In genomic region chr7:39950473-39951155, GRCh38 we compare ENCODE assay signal across 8 cellular contexts. TPM values are rescaled to one million over a fixed set of nuclear protein-coding genes. Genes with fewer than 3 reads are reported as not detected.
A peak's percentile ranks its signal among the peaks of the same experiment; 100 is the strongest.
DNase-seq lines count a peak whose midpoint lies in the region; ATAC-seq and TF ChIP-seq lines count a peak whose summit lies in the region.

No MANE protein-coding gene starts in this region.

- H3K9me3 ChIP-seq in BLaER1 (no peaks in the 10 kb centered on the region), left ventricle myocardium inferior (replicated peaks) (no peaks in the 10 kb centered on the region), prostate gland (no peaks in the 10 kb centered on the region)

- H3K9ac ChIP-seq in BLaER1, result peak overlapping the region; percentile 98

- no peaks in the 10 kb centered on the region for H3K36me3 ChIP-seq in BLaER1
- H3K36me3 ChIP-seq in left ventricle myocardium inferior, result no peaks in the 10 kb centered on the region
- no peaks in the 10 kb centered on the region for H3K36me3 ChIP-seq in prostate gland

- no peak for TF ChIP-seq POLR2A in prostate gland (IDR thresholded peaks at IDR 0.05)

- 0 to 1% (median 1%) methylated on average over 71 to 84 of the region's 84 CpGs for whole genome bisulfite sequencing in adipose tissue, 3 donors
- under 1% methylated on average over 73 of the region's 84 CpGs for WGBS in prostate gland

- H4K20me1 ChIP-seq in BLaER1, result peaks cover 53% of the 10 kb centered on the region

- DNase-seq in H4 (ENCODE audit: low spot score), result peak; percentile 33
- DNase-seq in left ventricle myocardium inferior, result peak; percentile 61
- peak; percentile 9 for DNase-seq in prostate gland (ENCODE audit: low spot score)

- intact Hi-C loops in left ventricle myocardium inferior (cut with micrococcal nuclease) (loop anchor here (10.0 kb wide), 1 partner anchor 104 kb away; no protein-coding TSS in a partner anchor), prostate gland (cut with DNase I) (loop anchor here (2.0 kb wide), 1 partner anchor 104 kb away; no protein-coding TSS in a partner anchor)

- H3K4me2 ChIP-seq in BLaER1, result peak overlapping the region; percentile 91

- H3K27ac ChIP-seq in BLaER1 (peak overlapping the region; percentile 99), adipose tissue (ENCODE audit: low read depth, low read length) (peak overlapping the region; percentile 89), left ventricle myocardium inferior (replicated peaks) (peak overlapping the region; percentile 98), prostate gland (peak overlapping the region; percentile 99)

- H3K27me3 ChIP-seq in BLaER1 (no peaks in the 10 kb centered on the region), left ventricle myocardium inferior (ENCODE audit: low read depth) (no peaks in the 10 kb centered on the region), prostate gland (replicated peaks; ENCODE audit: insufficient read depth) (no peaks in the 10 kb centered on the region)

- no peak for TF ChIP-seq CTCF in left ventricle myocardium inferior (IDR thresholded peaks at IDR 0.05; ENCODE audit: borderline replicate concordance)
- TF ChIP-seq CTCF in prostate gland (IDR thresholded peaks at IDR 0.05), result no peak

- ATAC-seq in SK-N-SH treated with all-trans-retinoic acid at 6 μM for 48 hours (peak; percentile 7), GM21576 (IDR thresholded peaks at IDR 0.05; ENCODE audit: unreplicated experiment) (no peak), GM21367 (IDR thresholded peaks at IDR 0.05; ENCODE audit: unreplicated experiment) (no peak)

- H3K4me1 ChIP-seq in BLaER1, result peaks cover 41% of the 10 kb centered on the region
- peaks cover 67% of the 10 kb centered on the region for H3K4me1 ChIP-seq in left ventricle myocardium inferior
- H3K4me1 ChIP-seq in prostate gland (replicated peaks), result no peaks in the 10 kb centered on the region

- H3K4me3 ChIP-seq in BLaER1 (peak overlapping the region; percentile 99), left ventricle myocardium inferior (peak overlapping the region; percentile 92), prostate gland (peak overlapping the region; percentile 88 to 90)

TF ChIP-seq in SK-N-SH treated with all-trans-retinoic acid at 6 μM for 48 hours, 23 proteins besides CTCF, POLR2A, EP300 and RAD21:
- TF ChIP-seq ESRRG (CRISPR knock-in tag; IDR thresholded peaks at IDR 0.05), result no peak
- TF ChIP-seq TOX (CRISPR knock-in tag; IDR thresholded peaks at IDR 0.05; ENCODE audit: borderline replicate concordance), result no peak
- TF ChIP-seq, protein P1, sequence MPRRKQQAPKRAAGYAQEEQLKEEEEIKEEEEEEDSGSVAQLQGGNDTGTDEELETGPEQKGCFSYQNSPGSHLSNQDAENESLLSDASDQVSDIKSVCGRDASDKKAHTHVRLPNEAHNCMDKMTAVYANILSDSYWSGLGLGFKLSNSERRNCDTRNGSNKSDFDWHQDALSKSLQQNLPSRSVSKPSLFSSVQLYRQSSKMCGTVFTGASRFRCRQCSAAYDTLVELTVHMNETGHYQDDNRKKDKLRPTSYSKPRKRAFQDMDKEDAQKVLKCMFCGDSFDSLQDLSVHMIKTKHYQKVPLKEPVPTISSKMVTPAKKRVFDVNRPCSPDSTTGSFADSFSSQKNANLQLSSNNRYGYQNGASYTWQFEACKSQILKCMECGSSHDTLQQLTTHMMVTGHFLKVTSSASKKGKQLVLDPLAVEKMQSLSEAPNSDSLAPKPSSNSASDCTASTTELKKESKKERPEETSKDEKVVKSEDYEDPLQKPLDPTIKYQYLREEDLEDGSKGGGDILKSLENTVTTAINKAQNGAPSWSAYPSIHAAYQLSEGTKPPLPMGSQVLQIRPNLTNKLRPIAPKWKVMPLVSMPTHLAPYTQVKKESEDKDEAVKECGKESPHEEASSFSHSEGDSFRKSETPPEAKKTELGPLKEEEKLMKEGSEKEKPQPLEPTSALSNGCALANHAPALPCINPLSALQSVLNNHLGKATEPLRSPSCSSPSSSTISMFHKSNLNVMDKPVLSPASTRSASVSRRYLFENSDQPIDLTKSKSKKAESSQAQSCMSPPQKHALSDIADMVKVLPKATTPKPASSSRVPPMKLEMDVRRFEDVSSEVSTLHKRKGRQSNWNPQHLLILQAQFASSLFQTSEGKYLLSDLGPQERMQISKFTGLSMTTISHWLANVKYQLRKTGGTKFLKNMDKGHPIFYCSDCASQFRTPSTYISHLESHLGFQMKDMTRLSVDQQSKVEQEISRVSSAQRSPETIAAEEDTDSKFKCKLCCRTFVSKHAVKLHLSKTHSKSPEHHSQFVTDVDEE (CRISPR knock-in tag; IDR thresholded peaks at IDR 0.05), result no peak
- TF ChIP-seq TCF4 (CRISPR knock-in tag; IDR thresholded peaks at IDR 0.05; ENCODE audit: borderline replicate concordance), result no peak
- TF ChIP-seq, protein P2, sequence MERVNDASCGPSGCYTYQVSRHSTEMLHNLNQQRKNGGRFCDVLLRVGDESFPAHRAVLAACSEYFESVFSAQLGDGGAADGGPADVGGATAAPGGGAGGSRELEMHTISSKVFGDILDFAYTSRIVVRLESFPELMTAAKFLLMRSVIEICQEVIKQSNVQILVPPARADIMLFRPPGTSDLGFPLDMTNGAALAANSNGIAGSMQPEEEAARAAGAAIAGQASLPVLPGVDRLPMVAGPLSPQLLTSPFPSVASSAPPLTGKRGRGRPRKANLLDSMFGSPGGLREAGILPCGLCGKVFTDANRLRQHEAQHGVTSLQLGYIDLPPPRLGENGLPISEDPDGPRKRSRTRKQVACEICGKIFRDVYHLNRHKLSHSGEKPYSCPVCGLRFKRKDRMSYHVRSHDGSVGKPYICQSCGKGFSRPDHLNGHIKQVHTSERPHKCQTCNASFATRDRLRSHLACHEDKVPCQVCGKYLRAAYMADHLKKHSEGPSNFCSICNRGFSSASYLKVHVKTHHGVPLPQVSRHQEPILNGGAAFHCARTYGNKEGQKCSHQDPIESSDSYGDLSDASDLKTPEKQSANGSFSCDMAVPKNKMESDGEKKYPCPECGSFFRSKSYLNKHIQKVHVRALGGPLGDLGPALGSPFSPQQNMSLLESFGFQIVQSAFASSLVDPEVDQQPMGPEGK (CRISPR knock-in tag; IDR thresholded peaks at IDR 0.05; ENCODE audit: borderline replicate concordance), result 0 out of 2 replicates have a peak, but pooled peaks have one; percentile 7
- TF ChIP-seq ZNF70 (CRISPR knock-in tag; IDR thresholded peaks at IDR 0.05), result 0 out of 2 replicates have a peak, but pooled peaks have one; percentile 10
- no peak for TF ChIP-seq ZNF8 (CRISPR knock-in tag; IDR thresholded peaks at IDR 0.05)
- TF ChIP-seq ZC3H10 (CRISPR knock-in tag; IDR thresholded peaks at IDR 0.05), result no peak
- no peak for TF ChIP-seq ARNTL (CRISPR knock-in tag; IDR thresholded peaks at IDR 0.05; ENCODE audit: borderline replicate concordance, low read depth)
- TF ChIP-seq ZFP3 (CRISPR knock-in tag; IDR thresholded peaks at IDR 0.05), result no peak
TF ChIP-seq in SK-N-SH treated with all-trans-retinoic acid at 6 μM for 48 hours: peak in this region for 2.

RNA-seq across cellular contexts. Expression of gene CDK13, which starts 0.6 kb away (rescaled TPM):
- total RNA-seq in H4 (2014; rRNA removed; shearing (Covaris generic)), result 50.1 and 51.7 TPM in 2 replicates
- polyA plus RNA-seq in adipose tissue, result 10 to 100 TPM in 2 of 3 donors, 1 to 10 TPM in 1; 8.2 to 14.7 (median 10.6) TPM
- total RNA-seq in left ventricle myocardium inferior (22.7 TPM), prostate gland (10 to 100 TPM; 56.7 to 91.6 TPM)

Comparison
In these comparisons a context has a peak if more than half of its experiments do, and no peak if none do; other contexts are left out.
1. DNase-seq: peak in every context shown above with its lines; median percentile 61 in left ventricle myocardium inferior; 33 in H4; 9 in prostate gland.